ENCODE assay signal across 22 cellular contexts in the genomic region with DNA sequence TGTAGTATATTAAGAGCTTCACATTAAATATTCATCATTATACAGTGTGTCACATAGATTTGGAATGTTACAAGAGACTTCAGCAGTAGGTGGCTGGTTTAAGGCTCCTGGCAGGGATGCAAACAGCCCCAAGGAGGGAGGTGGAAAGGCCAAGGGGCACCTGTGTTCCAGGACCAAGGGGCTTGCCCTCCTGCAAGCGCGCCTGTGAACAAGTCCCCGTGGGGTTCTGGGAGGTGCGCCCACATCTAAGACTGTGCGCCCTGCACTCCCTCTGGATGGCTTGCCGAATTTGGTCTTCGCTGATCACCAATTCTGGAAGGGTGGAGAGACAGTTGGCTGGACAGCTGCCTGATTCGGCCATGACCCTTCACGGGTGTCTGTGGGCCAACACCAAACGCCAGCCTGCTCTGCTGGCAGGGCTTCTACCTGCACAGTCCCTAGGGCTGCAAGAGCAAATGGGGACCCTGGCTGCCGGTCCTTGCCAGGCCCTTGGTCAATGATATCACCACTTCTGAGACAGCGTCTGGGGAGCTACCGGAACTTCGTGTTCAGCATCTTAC. TPM values are rescaled to one million over a fixed set of nuclear protein-coding genes. Genes with fewer than 3 reads are reported as not detected.
DNase-seq lines count a peak whose midpoint lies in the region; ATAC-seq and TF ChIP-seq lines count a peak whose summit lies in the region.
"Had no signal": no experiment of that assay in that cellular context is flagged by ENCODE, and none has a peak within 500 bp of the region (broad histone marks: within the 10 kb centered on the region; RNA-seq: fewer than 3 reads in every experiment).

No MANE protein-coding gene starts in this region.

- TF ChIP-seq CTCF in esophagus muscularis mucosa (IDR thresholded peaks at IDR 0.05) (no peak), natural killer cell (IDR thresholded peaks at IDR 0.05) (no peak), suprapubic skin (IDR thresholded peaks at IDR 0.05) (no peak)

- TF ChIP-seq POLR2A in esophagus muscularis mucosa (IDR thresholded peaks at IDR 0.05; ENCODE audit: low read depth) (no peak), suprapubic skin (IDR thresholded peaks at IDR 0.05) (no peak)

- H3K36me3 ChIP-seq in esophagus muscularis mucosa = peaks cover 0 to 24% (median 13%) of the 10 kb centered on the region in 4 donors
- peaks cover 4% of the 10 kb centered on the region for H3K36me3 ChIP-seq in suprapubic skin

- H3K4me3 Mint-ChIP-seq in natural killer cell = peak overlapping the region; percentile 9
- H3K4me3 Mint-ChIP-seq: activated CD4-positive, alpha-beta memory T cell treated with anti-CD3 and anti-CD28 coated beads, Interleukin-2, amount 10 ng/mL, durations not matched to agents 7 days and 5 days; T-helper 2 cell treated with Interferon-gamma antibody and Interleukin-4, amounts not matched to agents 5 μg/mL and 100 μg/mL, for 36 hours had no signal

- H3K9me3 Mint-ChIP-seq in natural killer cell = no peaks in the 10 kb centered on the region
- H3K9me3 Mint-ChIP-seq: activated CD4-positive, alpha-beta memory T cell treated with anti-CD3 and anti-CD28 coated beads, Interleukin-2, amount 10 ng/mL, durations not matched to agents 7 days and 5 days; T-helper 2 cell treated with Interferon-gamma antibody and Interleukin-4, amounts not matched to agents 5 μg/mL and 100 μg/mL, for 36 hours had no signal

- 85% methylated on average over 12 of the region's 14 CpGs for WGBS in esophagus muscularis mucosa
- WGBS in suprapubic skin = 69% methylated on average over 7 of the region's 14 CpGs

- TF ChIP-seq EP300 in esophagus muscularis mucosa (IDR thresholded peaks at IDR 0.05) = no peak
- no peak for TF ChIP-seq EP300 in suprapubic skin (IDR thresholded peaks at IDR 0.05)

- H3K36me3 Mint-ChIP-seq in natural killer cell = no peaks in the 10 kb centered on the region

- peaks cover 18 to 26% of the 10 kb centered on the region in 2 donors for H3K4me1 Mint-ChIP-seq in natural killer cell

- H3K9me3 ChIP-seq in esophagus muscularis mucosa = no peaks in the 10 kb centered on the region
- H3K9me3 ChIP-seq in suprapubic skin = no peaks in the 10 kb centered on the region
- H3K9me3 ChIP-seq: HAP-1, Peyer's patch, SK-N-SH had no signal

- intact Hi-C loops in esophagus muscularis mucosa (cut with DNase I) = loop anchor here (10.0 kb wide), 1 partner anchor 519 kb away; no protein-coding TSS in a partner anchor
- intact Hi-C loops in natural killer cell (cut with micrococcal nuclease) = no loop called here
- intact Hi-C loops in left colon (cut with DNase I, micrococcal nuclease) = loop anchor here in 1 of 2 donors (10.0 kb wide), 1 partner anchor 169 kb away; no protein-coding TSS in a partner anchor

- H3K4me1 ChIP-seq in esophagus muscularis mucosa (peaks cover 28 to 35% (median 32%) of the 10 kb centered on the region in 4 donors), suprapubic skin (peaks cover 18% of the 10 kb centered on the region)
- H3K4me1 ChIP-seq: Peyer's patch had no signal

- DNase-seq in activated effector memory CD4-positive, alpha-beta T cell treated with anti-CD3 and anti-CD28 coated beads, Interleukin-2, amount 50 U/mL, for 16 hours = peak; percentile 53
- DNase-seq in activated effector memory CD4-positive, alpha-beta T cell treated with Interleukin-2 at 50 U/mL for 16 hours = no peak
- DNase-seq in esophagus muscularis mucosa (ENCODE audit: extremely low spot score) (no peak), natural killer cell (no peak), suprapubic skin (ENCODE audit: low spot score in 2 of 2) (no peak), left colon (no peak), OCI-M2 (lab: John Stamatoyannopoulos, UW; ENCODE audit: unreplicated experiment) (no peak)
- DNase-seq: activated CD4-positive, alpha-beta memory T cell treated with anti-CD3 and anti-CD28 coated beads, Interleukin-2, amount 10 ng/mL, durations not matched to agents 7 days and 5 days; activated naive CD4-positive, alpha-beta T cell; activated T-cell treated with anti-CD3 and anti-CD28 coated beads for 4 hours; AML-193; DMS79 treated with DMSO at 0.1 percent for 48 hours; NCI-H1105; NCI-H2081 treated with DMSO at 0.1 percent for 48 hours; NCI-H446 treated with DMSO at 0.1 percent for 48 hours; SK-N-SH had no signal

- H3K27ac Mint-ChIP-seq in natural killer cell = peak overlapping the region in 1 of 2 donors; percentile 42
- H3K27ac Mint-ChIP-seq: activated CD4-positive, alpha-beta memory T cell treated with anti-CD3 and anti-CD28 coated beads, Interleukin-2, amount 10 ng/mL, durations not matched to agents 7 days and 5 days; T-helper 2 cell treated with Interferon-gamma antibody and Interleukin-4, amounts not matched to agents 5 μg/mL and 100 μg/mL, for 36 hours had no signal

- H3K4me3 ChIP-seq in esophagus muscularis mucosa (no peak overlapping the region), suprapubic skin (no peak overlapping the region)
- H3K4me3 ChIP-seq: HAP-1, Peyer's patch had no signal

- H3K27ac ChIP-seq in esophagus muscularis mucosa (replicated peaks in 1 of 4) (peak overlapping the region in 3 of 4 donors; percentile 57 to 76 (median 64)), suprapubic skin (peak overlapping the region; percentile 51)
- H3K27ac ChIP-seq: 22Rv1, Peyer's patch had no signal

- H3K27me3 ChIP-seq in esophagus muscularis mucosa (no peaks in the 10 kb centered on the region), suprapubic skin (no peaks in the 10 kb centered on the region)
- H3K27me3 ChIP-seq: Peyer's patch had no signal

- no peaks in the 10 kb centered on the region for H3K27me3 Mint-ChIP-seq in natural killer cell (ENCODE audit: low read depth in 2 of 2)
- H3K27me3 Mint-ChIP-seq: activated CD4-positive, alpha-beta memory T cell treated with anti-CD3 and anti-CD28 coated beads, Interleukin-2, amount 10 ng/mL, durations not matched to agents 7 days and 5 days had no signal

- no peak for ATAC-seq in natural killer cell
- no peak for ATAC-seq in left colon
- ATAC-seq in GM18498 (IDR thresholded peaks at IDR 0.05; ENCODE audit: unreplicated experiment) = no peak
- ATAC-seq: esophagus mucosa had no signal

RNA-seq across cellular contexts. Expression of a gene that starts 12.1 kb away (rescaled TPM):
- 10 to 100 TPM; 29.0 to 41.9 (median 39.3) TPM for total RNA-seq in esophagus muscularis mucosa
- total RNA-seq in natural killer cell = 10 to 100 TPM; 22.2 to 35.4 (median 33.7) TPM
- 10 to 100 TPM; 21.0 to 31.6 (median 26.1) TPM for total RNA-seq in suprapubic skin
- total RNA-seq in left colon = 10 to 100 TPM; 19.8 to 23.4 TPM
